In the genomic region with DNA sequence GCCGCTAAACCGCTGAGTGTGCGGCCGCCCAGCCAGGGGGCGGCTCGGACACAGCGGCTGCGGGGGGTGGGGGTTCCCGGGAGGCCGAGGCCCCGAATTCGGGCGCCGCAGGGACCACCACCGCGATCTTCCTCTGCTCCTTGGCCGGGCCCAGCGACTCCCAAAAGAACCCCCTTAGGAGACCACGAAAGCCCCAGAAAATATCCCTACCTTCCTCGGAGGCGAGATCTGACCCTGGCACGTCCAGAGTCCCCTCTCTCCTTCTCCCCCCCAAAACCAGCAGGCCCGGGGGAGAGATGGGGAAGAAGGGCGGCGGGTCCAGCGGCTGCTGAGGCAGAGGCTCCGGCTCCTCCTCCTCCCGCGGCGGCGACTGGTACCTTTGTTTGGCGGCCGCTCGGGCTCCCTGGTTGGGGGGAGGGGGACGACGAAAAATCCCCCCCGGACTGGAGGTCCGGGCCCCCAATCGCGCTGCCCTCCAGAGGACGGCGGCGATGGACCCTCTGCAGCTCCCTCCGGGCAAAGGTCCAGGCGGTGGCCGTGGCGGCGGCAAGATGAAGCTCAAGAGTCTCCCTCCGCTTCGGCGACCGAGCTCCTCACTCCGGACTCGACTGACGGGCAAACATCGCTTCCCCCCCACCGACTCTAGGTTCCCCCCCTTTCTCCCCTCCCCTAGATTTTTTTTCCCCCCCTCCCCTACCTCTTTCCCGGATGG, we compare ENCODE assay signal across 8 cellular contexts. TPM values are rescaled to one million over a fixed set of nuclear protein-coding genes. Genes with fewer than 3 reads are reported as not detected.
DNase-seq lines count a peak whose midpoint lies in the region; ATAC-seq and TF ChIP-seq lines count a peak whose summit lies in the region.

A gene with protein sequence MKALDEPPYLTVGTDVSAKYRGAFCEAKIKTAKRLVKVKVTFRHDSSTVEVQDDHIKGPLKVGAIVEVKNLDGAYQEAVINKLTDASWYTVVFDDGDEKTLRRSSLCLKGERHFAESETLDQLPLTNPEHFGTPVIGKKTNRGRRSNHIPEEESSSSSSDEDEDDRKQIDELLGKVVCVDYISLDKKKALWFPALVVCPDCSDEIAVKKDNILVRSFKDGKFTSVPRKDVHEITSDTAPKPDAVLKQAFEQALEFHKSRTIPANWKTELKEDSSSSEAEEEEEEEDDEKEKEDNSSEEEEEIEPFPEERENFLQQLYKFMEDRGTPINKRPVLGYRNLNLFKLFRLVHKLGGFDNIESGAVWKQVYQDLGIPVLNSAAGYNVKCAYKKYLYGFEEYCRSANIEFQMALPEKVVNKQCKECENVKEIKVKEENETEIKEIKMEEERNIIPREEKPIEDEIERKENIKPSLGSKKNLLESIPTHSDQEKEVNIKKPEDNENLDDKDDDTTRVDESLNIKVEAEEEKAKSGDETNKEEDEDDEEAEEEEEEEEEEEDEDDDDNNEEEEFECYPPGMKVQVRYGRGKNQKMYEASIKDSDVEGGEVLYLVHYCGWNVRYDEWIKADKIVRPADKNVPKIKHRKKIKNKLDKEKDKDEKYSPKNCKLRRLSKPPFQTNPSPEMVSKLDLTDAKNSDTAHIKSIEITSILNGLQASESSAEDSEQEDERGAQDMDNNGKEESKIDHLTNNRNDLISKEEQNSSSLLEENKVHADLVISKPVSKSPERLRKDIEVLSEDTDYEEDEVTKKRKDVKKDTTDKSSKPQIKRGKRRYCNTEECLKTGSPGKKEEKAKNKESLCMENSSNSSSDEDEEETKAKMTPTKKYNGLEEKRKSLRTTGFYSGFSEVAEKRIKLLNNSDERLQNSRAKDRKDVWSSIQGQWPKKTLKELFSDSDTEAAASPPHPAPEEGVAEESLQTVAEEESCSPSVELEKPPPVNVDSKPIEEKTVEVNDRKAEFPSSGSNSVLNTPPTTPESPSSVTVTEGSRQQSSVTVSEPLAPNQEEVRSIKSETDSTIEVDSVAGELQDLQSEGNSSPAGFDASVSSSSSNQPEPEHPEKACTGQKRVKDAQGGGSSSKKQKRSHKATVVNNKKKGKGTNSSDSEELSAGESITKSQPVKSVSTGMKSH (N-terminal part only) (minus strand): TSS at position 621 of the 712 bp plus-strand sequence. CDS start 1,260 bp downstream, outside the sequence.

- no peaks in the 10 kb centered on the region for H3K4me1 ChIP-seq in BE2C
- H3K4me1 ChIP-seq in suprapubic skin = peaks cover 58% of the 10 kb centered on the region

- TF ChIP-seq POLR2A in suprapubic skin (IDR thresholded peaks at IDR 0.05) = peak; percentile 45 to 85

- H3K27me3 ChIP-seq in BE2C (no peaks in the 10 kb centered on the region), suprapubic skin (no peaks in the 10 kb centered on the region)

- H3K4me3 ChIP-seq in BE2C (ENCODE audit: low read depth, low read length) = peak within 1 kb of the TSS; percentile 93
- peak within 1 kb of the TSS; percentile 99 for H3K4me3 ChIP-seq in suprapubic skin

- 3% methylated on average over 18 of the region's 58 CpGs for WGBS in suprapubic skin

- no peak for DNase-seq in BE2C
- peak; percentile 6 to 38 for DNase-seq in SW 1271 (lab: John Stamatoyannopoulos, UW)
- peak; percentile 90 for DNase-seq in ecto neural progenitor cell (ENCODE audit: low spot score)
- DNase-seq in mesenteric fat pad (ENCODE audit: low spot score) = peak; percentile 93
- peak; percentile 90 to 92 for DNase-seq in suprapubic skin (ENCODE audit: low spot score in 2 of 2)
- no peak for DNase-seq in NCI-H1436 treated with DMSO at 0.1 percent for 48 hours (lab: John Stamatoyannopoulos, UW)

- no peak for TF ChIP-seq EP300 in suprapubic skin (IDR thresholded peaks at IDR 0.05)

- TF ChIP-seq CTCF in BE2C (IDR thresholded peaks at IDR 0.05; ENCODE audit: low read depth, low read length) (no peak), suprapubic skin (IDR thresholded peaks at IDR 0.05) (no peak)

- H3K36me3 ChIP-seq in BE2C (peaks cover 10% of the 10 kb centered on the region), suprapubic skin (no peaks in the 10 kb centered on the region)

- peak within 1 kb of the TSS; percentile 97 for H3K27ac ChIP-seq in suprapubic skin

- ATAC-seq in GM19025 (IDR thresholded peaks at IDR 0.05; ENCODE audit: low read depth, unreplicated experiment) (peak; percentile 0), HG03342 (IDR thresholded peaks at IDR 0.05; ENCODE audit: unreplicated experiment) (peak; percentile 8)

- H3K9me3 ChIP-seq in BE2C (no peaks in the 10 kb centered on the region), suprapubic skin (no peaks in the 10 kb centered on the region)

RNA-seq across cellular contexts. Expression of the gene that starts here (rescaled TPM):
- 13.1 TPM for polyA plus RNA-seq in BE2C (2012; ENCODE audit: insufficient read depth, insufficient read length, low read depth)
- total RNA-seq in mesenteric fat pad = 25.2 TPM
- 10 to 100 TPM; 21.4 to 62.7 (median 31.8) TPM for total RNA-seq in suprapubic skin

Comparison
In these comparisons a context has a peak if more than half of its experiments do, and no peak if none do; other contexts are left out.
1. DNase-seq: peak in SW 1271 (2 of 2), ecto neural progenitor cell (single experiment), mesenteric fat pad (single experiment) and suprapubic skin (2 of 2); none in BE2C (single experiment) and NCI-H1436 treated with DMSO at 0.1 percent for 48 hours (single experiment).